ENCODE assay signal across 31 cellular contexts in the genomic region with DNA sequence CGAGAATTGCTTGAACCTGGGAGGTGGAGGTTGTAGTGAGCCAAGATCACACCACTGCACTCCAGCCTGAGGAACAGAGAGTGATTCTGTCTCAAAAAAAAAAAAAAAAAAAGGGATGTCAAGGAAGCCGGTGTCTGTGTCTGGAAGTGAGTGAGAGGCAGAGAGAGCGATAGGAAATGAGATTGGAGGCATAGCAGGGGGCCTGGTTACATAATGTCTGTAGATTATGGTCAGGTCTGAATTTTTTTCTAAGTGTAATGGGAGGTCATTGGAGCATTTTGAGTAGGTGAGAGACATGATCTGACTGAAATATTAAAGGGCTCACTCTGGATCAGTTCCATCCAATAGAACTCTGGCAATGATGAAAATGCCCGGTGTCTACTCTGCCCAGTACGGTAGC.
"Had no signal": no experiment of that assay in that cellular context is flagged by ENCODE, and none has a peak within 500 bp of the region (broad histone marks: within the 10 kb centered on the region; RNA-seq: fewer than 3 reads in every experiment).

No MANE protein-coding gene starts in this region.

- H3K27ac Mint-ChIP-seq: effector memory CD8-positive, alpha-beta T cell; immature natural killer cell; memory B cell; mesothelial cell of epicardium; natural killer cell treated with Interleukin-12 subunit alpha and Interleukin-12 subunit beta and Interleukin-15 and Interleukin-18, amount 100 ng/mL, for 72 hours; stimulated activated naive B cell treated with anti-CD40 and anti-IgM and Interleukin-4, amounts not matched to agents 10 μg/mL and 1 μg/mL and 100 μg/mL, for 72 hours; stimulated activated naive CD8-positive, alpha-beta T cell treated with anti-CD3 and anti-CD28 coated beads, Interleukin-15, amount 100 ng/mL, for 72 hours had no signal

- H3K27me3 ChIP-seq: esophagus squamous epithelium, heart right ventricle, right atrium auricular region, sigmoid colon, suprapubic skin, transverse colon, upper lobe of right lung, uterus had no signal

- DNase-seq: cortex of kidney; effector memory CD8-positive, alpha-beta T cell; erythroblast; esophagus squamous epithelium; foreskin melanocyte; glutamatergic neuron; heart right ventricle; hippocampal formation; immature natural killer cell; islet precursor cell; kidney glomerular epithelial cell; left ventricle myocardium superior; lower lobe of right lung; mucosa of descending colon; naive B cell; nucleus accumbens; sigmoid colon; stimulated activated CD4-positive, alpha-beta T cell treated with anti-CD3 and anti-CD28 coated beads, Interleukin-2, amount 100 ng/mL, for 24 hours; stimulated activated CD4-positive, alpha-beta T cell treated with anti-CD3 and anti-CD28 coated beads, Interleukin-4, amount 100 ng/mL, for 4 hours; stimulated activated naive B cell treated with anti-CD40 and anti-IgM and Interleukin-4, amounts not matched to agents 10 μg/mL and 1 μg/mL and 100 μg/mL, for 72 hours; stimulated activated naive CD8-positive, alpha-beta T cell treated with anti-CD3 and anti-CD28 coated beads, Interleukin-15, amount 100 ng/mL, for 72 hours; transverse colon; upper lobe of right lung; uterus had no signal

- H3K4me3 Mint-ChIP-seq: effector memory CD8-positive, alpha-beta T cell; immature natural killer cell; memory B cell; mesothelial cell of epicardium; naive B cell; natural killer cell treated with Interleukin-12 subunit alpha and Interleukin-12 subunit beta and Interleukin-15 and Interleukin-18, amount 100 ng/mL, for 72 hours; neural crest cell; stimulated activated naive B cell treated with anti-CD40 and anti-IgM and Interleukin-4, amounts not matched to agents 10 μg/mL and 1 μg/mL and 100 μg/mL, for 72 hours; stimulated activated naive CD8-positive, alpha-beta T cell treated with anti-CD3 and anti-CD28 coated beads, Interleukin-15, amount 100 ng/mL, for 72 hours had no signal

- H3K36me3 Mint-ChIP-seq: immature natural killer cell; memory B cell; mesothelial cell of epicardium; naive B cell; natural killer cell treated with Interleukin-12 subunit alpha and Interleukin-12 subunit beta and Interleukin-15 and Interleukin-18, amount 100 ng/mL, for 72 hours; stimulated activated naive B cell treated with anti-CD40 and anti-IgM and Interleukin-4, amounts not matched to agents 10 μg/mL and 1 μg/mL and 100 μg/mL, for 72 hours had no signal

- H3K9me3 ChIP-seq: esophagus squamous epithelium, heart right ventricle, lower lobe of right lung, mucosa of descending colon, prostate gland, right atrium auricular region, sigmoid colon, suprapubic skin, transverse colon, upper lobe of right lung, uterus had no signal

- H3K4me1 Mint-ChIP-seq: immature natural killer cell; memory B cell; naive B cell; stimulated activated naive CD8-positive, alpha-beta T cell treated with anti-CD3 and anti-CD28 coated beads, Interleukin-15, amount 100 ng/mL, for 72 hours had no signal

- H3K27ac ChIP-seq: esophagus squamous epithelium, heart right ventricle, lower lobe of right lung, prostate gland, right atrium auricular region, sigmoid colon, suprapubic skin, transverse colon, upper lobe of right lung, uterus had no signal

- H3K4me1 ChIP-seq: lower lobe of right lung, prostate gland, suprapubic skin, transverse colon, upper lobe of right lung, uterus had no signal

- H3K36me3 ChIP-seq: esophagus squamous epithelium, heart right ventricle, lower lobe of right lung, prostate gland, right atrium auricular region, sigmoid colon, suprapubic skin, transverse colon, upper lobe of right lung, uterus had no signal

- H3K9me3 Mint-ChIP-seq: effector memory CD8-positive, alpha-beta T cell; immature natural killer cell; memory B cell; mesothelial cell of epicardium; natural killer cell treated with Interleukin-12 subunit alpha and Interleukin-12 subunit beta and Interleukin-15 and Interleukin-18, amount 100 ng/mL, for 72 hours; neural crest cell; stimulated activated naive B cell treated with anti-CD40 and anti-IgM and Interleukin-4, amounts not matched to agents 10 μg/mL and 1 μg/mL and 100 μg/mL, for 72 hours; stimulated activated naive CD8-positive, alpha-beta T cell treated with anti-CD3 and anti-CD28 coated beads, Interleukin-15, amount 100 ng/mL, for 72 hours had no signal

- ATAC-seq: effector memory CD8-positive, alpha-beta T cell; heart right ventricle; left ventricle myocardium superior; lower lobe of right lung; mucosa of descending colon; natural killer cell treated with Interleukin-12 subunit alpha and Interleukin-12 subunit beta and Interleukin-15 and Interleukin-18, amount 100 ng/mL, for 72 hours; stimulated activated naive B cell treated with anti-CD40 and anti-IgM and Interleukin-4, amounts not matched to agents 10 μg/mL and 1 μg/mL and 100 μg/mL, for 72 hours; stimulated activated naive CD8-positive, alpha-beta T cell treated with anti-CD3 and anti-CD28 coated beads, Interleukin-15, amount 100 ng/mL, for 72 hours; upper lobe of right lung had no signal

- H3K4me3 ChIP-seq: esophagus squamous epithelium, heart right ventricle, lower lobe of right lung, mucosa of descending colon, prostate gland, right atrium auricular region, sigmoid colon, suprapubic skin, transverse colon, upper lobe of right lung, uterus had no signal
